In the genomic region with DNA sequence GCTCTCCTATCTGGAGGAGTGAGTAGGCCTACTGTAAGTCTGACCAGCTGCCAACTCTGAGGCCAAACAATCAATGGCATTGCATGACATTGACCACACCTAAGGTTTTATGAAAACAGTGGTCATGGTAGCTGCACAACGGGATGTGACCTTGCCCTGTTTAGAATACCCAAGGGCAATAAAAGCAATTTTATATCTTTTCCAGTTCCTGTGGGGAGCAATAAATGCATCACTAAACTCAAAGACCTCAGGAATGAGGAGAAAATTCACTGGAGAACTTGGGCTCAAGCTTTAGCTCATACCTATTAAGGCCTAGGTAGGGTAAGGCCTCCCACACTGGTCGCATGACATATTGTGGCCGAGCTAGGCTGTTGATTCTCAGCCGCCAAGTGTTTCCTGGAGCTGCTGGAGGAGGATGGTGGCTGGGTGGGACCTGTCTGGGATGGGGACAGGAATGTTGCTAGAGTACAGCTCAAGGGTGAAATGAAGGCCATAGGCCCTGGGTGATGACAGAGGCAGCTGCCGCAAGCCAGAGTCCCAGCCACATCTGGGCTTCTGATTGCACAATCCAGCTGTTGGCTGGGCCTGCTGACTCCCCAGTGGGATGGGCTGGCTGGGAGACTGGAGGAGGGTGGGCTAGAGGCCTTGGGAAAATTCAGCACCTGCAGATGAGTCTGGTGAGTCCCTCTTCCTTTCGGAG, we compare ENCODE assay signal across 18 cellular contexts.
DNase-seq lines count a peak whose midpoint lies in the region; ATAC-seq and TF ChIP-seq lines count a peak whose summit lies in the region.
"Had no signal": no experiment of that assay in that cellular context is flagged by ENCODE, and none has a peak within 500 bp of the region (broad histone marks: within the 10 kb centered on the region; RNA-seq: fewer than 3 reads in every experiment).

No MANE protein-coding gene starts in this region.

- H3K4me1 ChIP-seq in ACC112 (ENCODE audit: control insufficient read depth, insufficient read depth, low read length, unreplicated experiment) = peaks cover 22% of the 10 kb centered on the region
- 0 out of 2 replicates have a peak, but pooled peaks cover 3% of the 10 kb centered on the region for H3K4me1 ChIP-seq in Panc1 (ENCODE audit: control insufficient read depth, insufficient read depth, low read length)
- H3K4me1 ChIP-seq in CD8-positive, alpha-beta memory T cell (ENCODE audit: insufficient read depth, low read length) = no peaks in the 10 kb centered on the region

- CTCF ChIA-PET in Panc1 (lab: Charles Lee) = no interaction called here
- CTCF ChIA-PET in CD8-positive, alpha-beta memory T cell (lab: Charles Lee) = no interaction called here

- intact Hi-C loops in Panc1 (cut with micrococcal nuclease; ENCODE audit: unreplicated experiment) = no loop called here

- no peaks in the 10 kb centered on the region for H3K36me3 Mint-ChIP-seq in CD8-positive, alpha-beta memory T cell
- H3K36me3 Mint-ChIP-seq: natural killer cell had no signal

- H2AFZ ChIP-seq in ACC112 (ENCODE audit: low read length, unreplicated experiment) = no peak overlapping the region

- H3K4me3 ChIP-seq in ACC112 (ENCODE audit: low read depth, low read length) (no peak overlapping the region), Panc1 (ENCODE audit: low read depth in 2 of 2, low read length in 2 of 2) (no peak overlapping the region), fibroblast of villous mesenchyme (ENCODE audit: low read depth, low read length) (no peak overlapping the region)
- H3K4me3 ChIP-seq in CD8-positive, alpha-beta memory T cell (ENCODE audit: low read length) = no peak overlapping the region
- H3K4me3 ChIP-seq: cardiac muscle cell, thoracic aorta had no signal

- H3K27ac Mint-ChIP-seq in CD8-positive, alpha-beta memory T cell = no peak overlapping the region
- H3K27ac Mint-ChIP-seq: activated CD8-positive, alpha-beta T cell treated with anti-CD3 and anti-CD28 coated beads, Interleukin-2, amount 10 ng/mL, durations not matched to agents 7 days and 5 days; natural killer cell had no signal

- H3K27ac ChIP-seq in ACC112 (ENCODE audit: low read depth, low read length) (peak overlapping the region; percentile 12; the same call in 1 of the 2 replicates), Panc1 (ENCODE audit: low read length) (no peak overlapping the region)
- H3K27ac ChIP-seq in CD8-positive, alpha-beta memory T cell (ENCODE audit: low read depth, low read length) = no peak overlapping the region
- H3K27ac ChIP-seq: cardiac muscle cell, thoracic aorta had no signal

- peaks cover 2 to 17% of the 10 kb centered on the region in 2 donors for H3K27me3 Mint-ChIP-seq in CD8-positive, alpha-beta memory T cell

- POLR2A ChIA-PET in Panc1 (lab: Charles Lee) = no interaction called here
- POLR2A ChIA-PET in CD8-positive, alpha-beta memory T cell (lab: Charles Lee) = no interaction called here

- DNase-seq in Panc1 (ENCODE audit: low read depth, low spot score) (no peak), fibroblast of villous mesenchyme (ENCODE audit: low read depth) (peak; percentile 58), myocyte (ENCODE audit: low read depth) (peak; percentile 50), KG1 (lab: John Stamatoyannopoulos, UW) (no peak)
- DNase-seq in CD8-positive, alpha-beta memory T cell = no peak
- no peak for DNase-seq in effector CD8-positive, alpha-beta T cell (lab: John Stamatoyannopoulos, UW)
- DNase-seq: 8988T; activated CD8-positive, alpha-beta T cell treated with anti-CD3 and anti-CD28 coated beads, Interleukin-2, amount 10 ng/mL, durations not matched to agents 7 days and 5 days; activated naive CD4-positive, alpha-beta T cell; natural killer cell; NCI-H1105; small intestine; T-helper 9 cell had no signal

- H3K36me3 ChIP-seq in ACC112 (ENCODE audit: insufficient read depth, low read length) = no peaks in the 10 kb centered on the region
- H3K36me3 ChIP-seq in Panc1 (ENCODE audit: control insufficient read depth, insufficient read depth, low read length) = no peaks in the 10 kb centered on the region
- no peaks in the 10 kb centered on the region for H3K36me3 ChIP-seq in CD8-positive, alpha-beta memory T cell (ENCODE audit: insufficient read depth, low read length)
- H3K36me3 ChIP-seq: cardiac muscle cell, thoracic aorta had no signal

- H3K4me3 Mint-ChIP-seq in CD8-positive, alpha-beta memory T cell = no peak overlapping the region
- H3K4me3 Mint-ChIP-seq: activated CD8-positive, alpha-beta T cell treated with anti-CD3 and anti-CD28 coated beads, Interleukin-2, amount 10 ng/mL, durations not matched to agents 7 days and 5 days; natural killer cell had no signal

- TF ChIP-seq CTCF in Panc1 (IDR thresholded peaks at IDR 0.05) = no peak
- no peak for TF ChIP-seq CTCF in fibroblast of villous mesenchyme (IDR thresholded peaks at IDR 0.05; ENCODE audit: insufficient read depth, low read depth, low read length)

- no TSS peak for BruUV-seq in Panc1 (replicated peaks; lab: Mats Ljungman, UMichigan)

- in situ Hi-C loops in Panc1 (cut with HindIII; ENCODE audit: low pct_unique_long_range_greater_than_20kb, low sequenced_read_pairs) = no loop called here

- H3K9me3 Mint-ChIP-seq in CD8-positive, alpha-beta memory T cell = peaks cover 0 to 4% (median 0%) of the 10 kb centered on the region in 5 donors
- H3K9me3 Mint-ChIP-seq: natural killer cell had no signal

- H3K4me1 Mint-ChIP-seq in CD8-positive, alpha-beta memory T cell = no peaks in the 10 kb centered on the region
- H3K4me1 Mint-ChIP-seq: natural killer cell had no signal

- ATAC-seq in Panc1 (peak; percentile 38; the same call in 1 of the 2 replicates), GM21825 (IDR thresholded peaks at IDR 0.05; ENCODE audit: unreplicated experiment) (no peak)
- ATAC-seq: activated CD8-positive, alpha-beta T cell treated with anti-CD3 and anti-CD28 coated beads, Interleukin-2, amount 10 ng/mL, durations not matched to agents 7 days and 5 days; esophagus mucosa; natural killer cell had no signal

- H3K79me2 ChIP-seq in ACC112 (ENCODE audit: control insufficient read depth, insufficient read depth, low read length, unreplicated experiment) = no peaks in the 10 kb centered on the region

- no peaks in the 10 kb centered on the region for H3K9me3 ChIP-seq in Panc1 (ENCODE audit: control insufficient read depth, insufficient read depth, low read depth, low read length)
- H3K9me3 ChIP-seq in CD8-positive, alpha-beta memory T cell (ENCODE audit: low read length) = no peaks in the 10 kb centered on the region
- H3K9me3 ChIP-seq: thoracic aorta had no signal

- H3K27me3 ChIP-seq in ACC112 (ENCODE audit: insufficient read depth, low read length) (0 out of 2 replicates have a peak, but pooled peaks cover 4% of the 10 kb centered on the region), Panc1 (ENCODE audit: control insufficient read depth, insufficient read depth, low read length) (no peaks in the 10 kb centered on the region)
- no peaks in the 10 kb centered on the region for H3K27me3 ChIP-seq in CD8-positive, alpha-beta memory T cell (ENCODE audit: insufficient read depth, low read length, poor library complexity, severe bottlenecking)
- H3K27me3 ChIP-seq: cardiac muscle cell had no signal

Comparison
In these comparisons a context has a peak if more than half of its experiments do, and no peak if none do; other contexts are left out.
1. DNase-seq: peak in fibroblast of villous mesenchyme (single experiment) and myocyte (single experiment); none in Panc1 (single experiment), CD8-positive, alpha-beta memory T cell (0 of 5), KG1 (single experiment) and effector CD8-positive, alpha-beta T cell (single experiment).